Comparison of ENCODE assay signal across 1 cellular context in the genomic region with DNA sequence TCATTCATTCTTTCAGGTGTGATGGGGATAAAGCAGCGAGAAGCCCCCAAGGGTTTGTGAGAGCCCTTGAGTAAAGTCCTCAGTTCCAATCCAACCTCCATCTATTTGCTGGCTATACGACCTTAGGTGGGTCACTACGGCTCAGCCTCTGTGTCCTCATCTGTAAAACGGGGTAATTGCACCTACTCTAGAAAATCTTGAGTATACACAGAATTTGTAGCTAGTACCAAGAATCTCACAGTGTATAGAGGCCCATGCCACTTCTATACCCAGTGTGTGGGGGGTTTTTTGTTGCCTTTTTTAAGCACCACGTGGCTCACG.
TF ChIP-seq lines count a peak whose summit lies in the region.

No MANE protein-coding gene starts in this region.

TF ChIP-seq in HepG2, 621 proteins besides CTCF, POLR2A, EP300 and RAD21:
- TF ChIP-seq, protein P1, sequence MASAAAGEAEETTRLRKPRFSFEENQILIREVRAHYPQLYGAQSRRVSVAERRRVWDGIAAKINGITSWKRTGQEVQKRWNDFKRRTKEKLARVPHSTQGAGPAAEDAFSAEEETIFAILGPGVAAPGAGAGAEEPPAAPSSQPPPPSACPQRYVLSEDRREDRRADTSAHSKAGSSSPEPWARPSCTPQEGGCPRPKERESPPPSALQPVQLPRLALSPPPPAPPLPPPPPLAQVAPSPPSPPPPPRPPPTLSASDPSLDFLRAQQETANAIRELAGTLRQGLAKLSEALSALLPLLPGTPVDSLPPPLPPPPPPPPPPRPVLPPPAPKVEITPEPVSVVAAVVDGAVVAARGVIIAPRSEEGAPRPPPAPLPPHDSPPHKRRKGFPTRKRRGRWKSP (CRISPR knock-in tag; IDR thresholded peaks at IDR 0.05) = 0 out of 2 replicates have a peak, but pooled peaks have one; percentile 16
- TF ChIP-seq, protein P2, sequence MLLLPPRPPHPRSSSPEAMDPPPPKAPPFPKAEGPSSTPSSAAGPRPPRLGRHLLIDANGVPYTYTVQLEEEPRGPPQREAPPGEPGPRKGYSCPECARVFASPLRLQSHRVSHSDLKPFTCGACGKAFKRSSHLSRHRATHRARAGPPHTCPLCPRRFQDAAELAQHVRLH (CRISPR knock-in tag; IDR thresholded peaks at IDR 0.05; ENCODE audit: borderline replicate concordance, low read depth) = 0 out of 2 replicates have a peak, but pooled peaks have one; percentile 14
- TF ChIP-seq ZNF629 (CRISPR knock-in tag; conservative IDR thresholded peaks at IDR 0.05) (peak; percentile 96), ZNF678 (CRISPR knock-in tag; IDR thresholded peaks at IDR 0.05) (0 out of 2 replicates have a peak, but pooled peaks have one; percentile 65), FOXJ3 (CRISPR knock-in tag; IDR thresholded peaks at IDR 0.05; ENCODE audit: borderline replicate concordance) (0 out of 2 replicates have a peak, but pooled peaks have one; percentile 29), ZBTB21 (CRISPR knock-in tag; IDR thresholded peaks at IDR 0.05) (no peak), ZNF12 (CRISPR knock-in tag; IDR thresholded peaks at IDR 0.05) (peak; percentile 3; the same call in 1 of the 2 replicates), ZNF251 (CRISPR knock-in tag; IDR thresholded peaks at IDR 0.05) (0 out of 2 replicates have a peak, but pooled peaks have one; percentile 67), ZNF775 (CRISPR knock-in tag; IDR thresholded peaks at IDR 0.05; ENCODE audit: borderline replicate concordance) (0 out of 2 replicates have a peak, but pooled peaks have one; percentile 62), ZNF570 (CRISPR knock-in tag; IDR thresholded peaks at IDR 0.05; ENCODE audit: borderline replicate concordance) (no peak), ZNF850 (CRISPR knock-in tag; conservative IDR thresholded peaks at IDR 0.05) (no peak), ZNF24 (IDR thresholded peaks at IDR 0.05) (peak; percentile 94), ZNF879 (CRISPR knock-in tag; IDR thresholded peaks at IDR 0.05) (peak; percentile 63; the same call in 1 of the 2 replicates), CHD4 (IDR thresholded peaks at IDR 0.05; ENCODE audit: borderline replicate concordance, low read length) (peak; percentile 84; the same call in 1 of the 2 replicates), SUZ12 (IDR thresholded peaks at IDR 0.05; ENCODE audit: low read depth, low read length) (no peak), RFX1 (IDR thresholded peaks at IDR 0.05) (no peak), ZNF567 (CRISPR knock-in tag; IDR thresholded peaks at IDR 0.05; ENCODE audit: borderline replicate concordance) (0 out of 2 replicates have a peak, but pooled peaks have one; percentile 3), ZNF124 (CRISPR knock-in tag; IDR thresholded peaks at IDR 0.05) (no peak), ZNF510 (CRISPR knock-in tag; IDR thresholded peaks at IDR 0.05; ENCODE audit: low read depth) (0 out of 2 replicates have a peak, but pooled peaks have one; percentile 30), ZNF781 (CRISPR knock-in tag; IDR thresholded peaks at IDR 0.05; ENCODE audit: borderline replicate concordance, not compliant biosample characterization) (no peak), FOXO1 (CRISPR knock-in tag; IDR thresholded peaks at IDR 0.05) (no peak), ADNP (CRISPR knock-in tag; IDR thresholded peaks at IDR 0.05) (0 out of 2 replicates have a peak, but pooled peaks have one; percentile 14), PAWR (CRISPR knock-in tag; IDR thresholded peaks at IDR 0.05; ENCODE audit: borderline replicate concordance) (peak; percentile 81; the same call in 1 of the 2 replicates), ZBTB3 (CRISPR knock-in tag; IDR thresholded peaks at IDR 0.05; ENCODE audit: borderline replicate concordance, low read depth) (no peak; the same call in 1 of the 2 replicates), KDM1A (CRISPR knock-in tag; IDR thresholded peaks at IDR 0.05) (peak; percentile 84; the same call in 1 of the 2 replicates), SMARCE1 (IDR thresholded peaks at IDR 0.05; ENCODE audit: borderline replicate concordance) (no peak), MAFF (IDR thresholded peaks at IDR 0.05; ENCODE audit: low read depth, low read length) (no peak), ZMYM3 (CRISPR knock-in tag; IDR thresholded peaks at IDR 0.05) (peak; percentile 88), PTBP1 (IDR thresholded peaks at IDR 0.05; ENCODE audit: low read depth, low read length, poor library complexity, severe bottlenecking) (no peak)
- TF ChIP-seq, protein P3, sequence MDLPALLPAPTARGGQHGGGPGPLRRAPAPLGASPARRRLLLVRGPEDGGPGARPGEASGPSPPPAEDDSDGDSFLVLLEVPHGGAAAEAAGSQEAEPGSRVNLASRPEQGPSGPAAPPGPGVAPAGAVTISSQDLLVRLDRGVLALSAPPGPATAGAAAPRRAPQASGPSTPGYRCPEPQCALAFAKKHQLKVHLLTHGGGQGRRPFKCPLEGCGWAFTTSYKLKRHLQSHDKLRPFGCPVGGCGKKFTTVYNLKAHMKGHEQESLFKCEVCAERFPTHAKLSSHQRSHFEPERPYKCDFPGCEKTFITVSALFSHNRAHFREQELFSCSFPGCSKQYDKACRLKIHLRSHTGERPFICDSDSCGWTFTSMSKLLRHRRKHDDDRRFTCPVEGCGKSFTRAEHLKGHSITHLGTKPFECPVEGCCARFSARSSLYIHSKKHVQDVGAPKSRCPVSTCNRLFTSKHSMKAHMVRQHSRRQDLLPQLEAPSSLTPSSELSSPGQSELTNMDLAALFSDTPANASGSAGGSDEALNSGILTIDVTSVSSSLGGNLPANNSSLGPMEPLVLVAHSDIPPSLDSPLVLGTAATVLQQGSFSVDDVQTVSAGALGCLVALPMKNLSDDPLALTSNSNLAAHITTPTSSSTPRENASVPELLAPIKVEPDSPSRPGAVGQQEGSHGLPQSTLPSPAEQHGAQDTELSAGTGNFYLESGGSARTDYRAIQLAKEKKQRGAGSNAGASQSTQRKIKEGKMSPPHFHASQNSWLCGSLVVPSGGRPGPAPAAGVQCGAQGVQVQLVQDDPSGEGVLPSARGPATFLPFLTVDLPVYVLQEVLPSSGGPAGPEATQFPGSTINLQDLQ (CRISPR knock-in tag; IDR thresholded peaks at IDR 0.05) = no peak; the same call in 1 of the 2 replicates
- TF ChIP-seq, protein P4, sequence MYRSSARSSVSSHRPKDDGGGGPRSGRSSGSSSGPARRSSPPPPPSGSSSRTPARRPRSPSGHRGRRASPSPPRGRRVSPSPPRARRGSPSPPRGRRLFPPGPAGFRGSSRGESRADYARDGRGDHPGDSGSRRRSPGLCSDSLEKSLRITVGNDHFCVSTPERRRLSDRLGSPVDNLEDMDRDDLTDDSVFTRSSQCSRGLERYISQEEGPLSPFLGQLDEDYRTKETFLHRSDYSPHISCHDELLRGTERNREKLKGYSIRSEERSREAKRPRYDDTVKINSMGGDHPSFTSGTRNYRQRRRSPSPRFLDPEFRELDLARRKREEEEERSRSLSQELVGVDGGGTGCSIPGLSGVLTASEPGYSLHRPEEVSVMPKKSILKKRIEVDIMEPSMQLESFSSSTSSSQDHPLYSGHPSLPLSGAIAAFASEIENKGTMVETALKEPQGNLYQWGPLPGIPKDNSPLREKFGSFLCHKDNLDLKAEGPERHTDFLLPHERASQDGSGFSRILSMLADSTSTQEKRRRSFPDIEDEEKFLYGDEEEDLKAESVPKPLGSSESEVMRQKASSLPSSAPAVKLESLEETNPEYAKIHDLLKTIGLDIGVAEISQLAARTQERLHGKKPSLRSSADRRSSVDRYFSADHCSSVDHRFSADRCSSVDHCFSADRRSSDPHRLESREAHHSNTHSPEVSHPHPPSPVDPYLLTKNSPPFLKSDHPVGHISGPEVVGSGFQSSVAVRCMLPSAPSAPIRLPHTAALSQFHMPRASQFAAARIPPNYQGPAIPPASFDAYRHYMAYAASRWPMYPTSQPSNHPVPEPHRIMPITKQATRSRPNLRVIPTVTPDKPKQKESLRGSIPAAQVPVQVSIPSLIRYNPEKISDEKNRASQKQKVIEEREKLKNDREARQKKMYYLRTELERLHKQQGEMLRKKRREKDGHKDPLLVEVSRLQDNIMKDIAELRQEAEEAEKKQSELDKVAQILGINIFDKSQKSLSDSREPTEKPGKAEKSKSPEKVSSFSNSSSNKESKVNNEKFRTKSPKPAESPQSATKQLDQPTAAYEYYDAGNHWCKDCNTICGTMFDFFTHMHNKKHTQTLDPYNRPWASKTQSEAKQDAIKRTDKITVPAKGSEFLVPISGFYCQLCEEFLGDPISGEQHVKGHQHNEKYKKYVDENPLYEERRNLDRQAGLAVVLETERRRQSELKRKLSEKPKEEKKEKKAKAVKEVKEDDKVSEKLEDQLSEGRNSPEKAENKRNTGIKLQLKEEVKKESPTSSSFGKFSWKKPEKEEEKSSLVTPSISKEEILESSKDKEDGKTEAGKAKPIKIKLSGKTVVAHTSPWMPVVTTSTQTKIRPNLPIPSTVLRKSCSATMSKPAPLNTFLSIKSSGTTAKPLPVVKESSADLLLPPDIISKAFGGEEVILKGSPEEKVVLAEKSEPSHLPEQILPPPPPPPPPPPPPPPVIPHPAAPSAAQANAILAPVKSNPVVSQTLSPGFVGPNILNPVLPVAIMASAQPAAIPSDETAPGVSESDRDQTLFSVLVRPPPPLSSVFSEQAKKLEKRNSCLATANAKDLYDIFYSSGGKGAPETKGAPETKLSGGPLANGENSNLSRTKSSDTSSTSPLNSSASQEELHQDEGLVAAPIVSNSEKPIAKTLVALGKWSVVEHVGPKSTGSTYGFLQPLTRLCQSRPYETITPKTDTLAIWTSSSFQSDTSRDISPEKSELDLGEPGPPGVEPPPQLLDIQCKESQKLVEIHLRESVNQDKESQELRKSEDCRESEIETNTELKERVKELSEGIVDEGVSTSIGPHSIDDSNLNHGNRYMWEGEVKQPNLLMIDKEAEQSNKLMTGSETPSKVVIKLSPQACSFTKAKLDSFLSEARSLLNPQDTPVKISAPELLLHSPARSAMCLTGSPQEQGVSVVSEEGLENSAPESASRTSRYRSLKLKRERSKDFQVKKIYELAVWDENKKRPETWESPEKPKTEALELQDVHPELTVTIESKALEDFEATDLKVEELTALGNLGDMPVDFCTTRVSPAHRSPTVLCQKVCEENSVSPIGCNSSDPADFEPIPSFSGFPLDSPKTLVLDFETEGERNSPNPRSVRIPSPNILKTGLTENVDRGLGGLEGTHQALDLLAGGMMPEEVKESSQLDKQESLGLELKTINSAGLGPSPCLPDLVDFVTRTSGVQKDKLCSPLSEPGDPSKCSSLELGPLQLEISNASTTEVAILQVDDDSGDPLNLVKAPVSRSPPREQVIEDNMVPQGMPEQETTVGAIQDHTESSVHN (CRISPR knock-in tag; IDR thresholded peaks at IDR 0.05) = 0 out of 2 replicates have a peak, but pooled peaks have one; percentile 59
- TF ChIP-seq, protein P5, sequence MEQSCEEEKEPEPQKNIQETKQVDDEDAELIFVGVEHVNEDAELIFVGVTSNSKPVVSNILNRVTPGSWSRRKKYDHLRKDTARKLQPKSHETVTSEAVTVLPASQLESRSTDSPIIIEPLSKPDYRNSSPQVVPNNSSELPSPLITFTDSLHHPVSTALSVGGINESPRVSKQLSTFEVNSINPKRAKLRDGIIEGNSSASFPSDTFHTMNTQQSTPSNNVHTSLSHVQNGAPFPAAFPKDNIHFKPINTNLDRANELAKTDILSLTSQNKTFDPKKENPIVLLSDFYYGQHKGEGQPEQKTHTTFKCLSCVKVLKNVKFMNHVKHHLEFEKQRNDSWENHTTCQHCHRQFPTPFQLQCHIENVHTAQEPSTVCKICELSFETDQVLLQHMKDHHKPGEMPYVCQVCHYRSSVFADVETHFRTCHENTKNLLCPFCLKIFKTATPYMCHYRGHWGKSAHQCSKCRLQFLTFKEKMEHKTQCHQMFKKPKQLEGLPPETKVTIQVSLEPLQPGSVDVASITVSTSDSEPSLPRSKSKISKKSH (CRISPR knock-in tag; IDR thresholded peaks at IDR 0.05; ENCODE audit: borderline replicate concordance) = no peak
- TF ChIP-seq, protein P6, sequence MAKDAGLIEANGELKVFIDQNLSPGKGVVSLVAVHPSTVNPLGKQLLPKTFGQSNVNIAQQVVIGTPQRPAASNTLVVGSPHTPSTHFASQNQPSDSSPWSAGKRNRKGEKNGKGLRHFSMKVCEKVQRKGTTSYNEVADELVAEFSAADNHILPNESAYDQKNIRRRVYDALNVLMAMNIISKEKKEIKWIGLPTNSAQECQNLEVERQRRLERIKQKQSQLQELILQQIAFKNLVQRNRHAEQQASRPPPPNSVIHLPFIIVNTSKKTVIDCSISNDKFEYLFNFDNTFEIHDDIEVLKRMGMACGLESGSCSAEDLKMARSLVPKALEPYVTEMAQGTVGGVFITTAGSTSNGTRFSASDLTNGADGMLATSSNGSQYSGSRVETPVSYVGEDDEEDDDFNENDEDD (CRISPR knock-in tag; IDR thresholded peaks at IDR 0.05; ENCODE audit: borderline replicate concordance) = no peak
